In genomic region chr5:56011835-56012234, GRCh38 we compare ENCODE assay signal across 8 cellular contexts. TPM values are rescaled to one million over a fixed set of nuclear protein-coding genes. Genes with fewer than 3 reads are reported as not detected.
A peak's percentile ranks its signal among the peaks of the same experiment; 100 is the strongest.
DNase-seq lines count a peak whose midpoint lies in the region; ATAC-seq and TF ChIP-seq lines count a peak whose summit lies in the region.

No MANE protein-coding gene starts in this region.

- no peak overlapping the region for H4K91ac ChIP-seq in neuronal stem cell (ENCODE audit: low read depth, low read length, poor library complexity)

- no peaks in the 10 kb centered on the region for H3K9me3 Mint-ChIP-seq in effector memory CD8-positive, alpha-beta T cell

- peaks cover 12 to 13% of the 10 kb centered on the region in 2 donors for H3K4me1 Mint-ChIP-seq in effector memory CD8-positive, alpha-beta T cell (ENCODE audit: low read depth in 2 of 2)

- no peak for TF ChIP-seq CTCF in Peyer's patch (IDR thresholded peaks at IDR 0.05)

- H3K4me1 ChIP-seq in Peyer's patch (no peaks in the 10 kb centered on the region), neuronal stem cell (ENCODE audit: control insufficient read depth in 2 of 2, insufficient read depth in 1 of 2, low read depth in 1 of 2, low read length in 2 of 2) (no peaks in the 10 kb centered on the region)

- no peaks in the 10 kb centered on the region for H3K27me3 Mint-ChIP-seq in effector memory CD8-positive, alpha-beta T cell

- TF ChIP-seq POLR2A in Peyer's patch (IDR thresholded peaks at IDR 0.05): no peak

- H3K9me3 ChIP-seq in Peyer's patch (no peaks in the 10 kb centered on the region), neuronal stem cell (replicated peaks in 1 of 2; ENCODE audit: control insufficient read depth in 2 of 2, insufficient read depth in 1 of 2, low read depth in 1 of 2, low read length in 2 of 2) (no peaks in the 10 kb centered on the region)

- DNase-seq in Peyer's patch: no peak
- DNase-seq in effector memory CD8-positive, alpha-beta T cell: no peak
- peak; percentile 18 for DNase-seq in stimulated activated CD4-positive, alpha-beta T cell treated with anti-CD3 and anti-CD28 coated beads, Interleukin-12 subunit alpha, Interleukin-12 subunit beta, amount 100 ng/mL, for 4 hours
- DNase-seq in NCI-H446 (lab: John Stamatoyannopoulos, UW): no peak
- DNase-seq in neuronal stem cell (ENCODE audit: low spot score): no peak
- no peak for DNase-seq in ureter (ENCODE audit: low spot score)
- DNase-seq in head of caudate nucleus: no peak

- no CpG with 5 or more reads among the region's 3 CpGs for WGBS in neuronal stem cell (ENCODE audit: extremely low coverage in 2 of 2, insufficient read length in 2 of 2, insufficient replicate concordance in 1 of 2), 2 donors

- no peak overlapping the region for H4K8ac ChIP-seq in neuronal stem cell (ENCODE audit: low read depth, low read length)

- intact Hi-C loops in head of caudate nucleus (cut with DNase I): no loop called here

- no peak overlapping the region for H3K23ac ChIP-seq in neuronal stem cell (ENCODE audit: low read depth, low read length, poor library complexity)

- ATAC-seq in GM19452 (IDR thresholded peaks at IDR 0.05; ENCODE audit: unreplicated experiment): peak; percentile 22
- ATAC-seq in effector memory CD8-positive, alpha-beta T cell (replicated peaks): peak; percentile 12

- H3K4me3 ChIP-seq in Peyer's patch: no peak overlapping the region
- H3K4me3 ChIP-seq in neuronal stem cell (ENCODE audit: low read length in 2 of 2): no peak overlapping the region

- H3K27ac Mint-ChIP-seq in effector memory CD8-positive, alpha-beta T cell: peak overlapping the region; percentile 5 to 17

- no peak overlapping the region for H3K14ac ChIP-seq in neuronal stem cell (ENCODE audit: low read length)

- no peak overlapping the region for H2AK5ac ChIP-seq in neuronal stem cell (ENCODE audit: low read depth, low read length)

- H3K27ac ChIP-seq in Peyer's patch (peak overlapping the region in 3 of 4 donors; percentile 10 to 32 (median 22)), neuronal stem cell (replicated peaks; ENCODE audit: low read length) (no peak overlapping the region)

- no peak overlapping the region for H3K4me3 Mint-ChIP-seq in effector memory CD8-positive, alpha-beta T cell

- no peak overlapping the region for H2BK15ac ChIP-seq in neuronal stem cell (ENCODE audit: low read length)

- no peaks in the 10 kb centered on the region for H3K27me3 ChIP-seq in Peyer's patch
- no peaks in the 10 kb centered on the region for H3K27me3 ChIP-seq in neuronal stem cell (ENCODE audit: control insufficient read depth in 3 of 3, insufficient read depth in 3 of 3, low read depth in 1 of 3, low read length in 3 of 3)

- no peak overlapping the region for H2BK12ac ChIP-seq in neuronal stem cell (ENCODE audit: low read length)

- no peak overlapping the region for H2AFZ ChIP-seq in neuronal stem cell (ENCODE audit: low read length)

- no peak overlapping the region for H3K4ac ChIP-seq in neuronal stem cell (ENCODE audit: low read length)

- H3K18ac ChIP-seq in neuronal stem cell (ENCODE audit: low read length): no peak overlapping the region

- no peaks in the 10 kb centered on the region for H3K36me3 Mint-ChIP-seq in effector memory CD8-positive, alpha-beta T cell (ENCODE audit: insufficient read depth)

- no peaks in the 10 kb centered on the region for H3K79me1 ChIP-seq in neuronal stem cell (ENCODE audit: low read depth, low read length)

- no peak overlapping the region for H2BK5ac ChIP-seq in neuronal stem cell (ENCODE audit: low read length)

- no peak overlapping the region for H3K4me2 ChIP-seq in neuronal stem cell (ENCODE audit: insufficient read depth, low read length, poor library complexity, severe bottlenecking)

- H3K36me3 ChIP-seq in Peyer's patch: no peaks in the 10 kb centered on the region
- no peaks in the 10 kb centered on the region for H3K36me3 ChIP-seq in neuronal stem cell (replicated peaks in 1 of 2; ENCODE audit: control insufficient read depth in 2 of 2, insufficient read depth in 2 of 2, low read length in 2 of 2)

- no peak overlapping the region for H2BK120ac ChIP-seq in neuronal stem cell (ENCODE audit: low read depth, low read length)

- H3K9ac ChIP-seq in neuronal stem cell (ENCODE audit: low read depth, low read length, poor library complexity): no peak overlapping the region

RNA-seq across cellular contexts. Expression of gene IL6ST, which starts 17.1 kb away (rescaled TPM):
- 100 to 1,000 TPM in 2 of 4 donors, 10 to 100 TPM in 2; 88.8 to 179 (median 116) TPM for total RNA-seq in Peyer's patch
- 19.2 TPM for polyA plus RNA-seq in neuronal stem cell (2013, experiment 1 of 2)
- polyA plus RNA-seq in neuronal stem cell (2013, experiment 2 of 2): 19.6 TPM
- 255 TPM for total RNA-seq in ureter
